ENCODE assay signal across 11 cellular contexts in genomic region chr6:98539669-98540207, GRCh38.
DNase-seq lines count a peak whose midpoint lies in the region; ATAC-seq and TF ChIP-seq lines count a peak whose summit lies in the region.
"Had no signal": no experiment of that assay in that cellular context is flagged by ENCODE, and none has a peak within 500 bp of the region (broad histone marks: within the 10 kb centered on the region; RNA-seq: fewer than 3 reads in every experiment).

No MANE protein-coding gene starts in this region.

- no peak overlapping the region for H3K4me3 Mint-ChIP-seq in activated CD8-positive, alpha-beta memory T cell treated with anti-CD3 and anti-CD28 coated beads, Interleukin-2, amount 10 ng/mL, durations not matched to agents 7 days and 5 days

- 0 out of 2 replicates have a peak, but pooled peaks have one; percentile 13 for TF ChIP-seq CTCF in LNCaP clone FGC (IDR thresholded peaks at IDR 0.05; ENCODE audit: control insufficient read depth, extremely low read depth, insufficient read depth)
- no peak for TF ChIP-seq CTCF in hepatocyte (IDR thresholded peaks at IDR 0.05; ENCODE audit: poor library complexity)

- no peaks in the 10 kb centered on the region for H3K79me2 ChIP-seq in hepatocyte

- H3K27me3 ChIP-seq in hepatocyte: no peaks in the 10 kb centered on the region

- H3K4me2 ChIP-seq in hepatocyte: no peak overlapping the region

- no peaks in the 10 kb centered on the region for H3K9me3 ChIP-seq in hepatocyte (ENCODE audit: low read depth)
- H3K9me3 ChIP-seq: thoracic aorta had no signal

- H3K4me1 ChIP-seq in hepatocyte (ENCODE audit: insufficient read depth): no peaks in the 10 kb centered on the region

- H3K4me1 Mint-ChIP-seq in activated CD8-positive, alpha-beta memory T cell treated with anti-CD3 and anti-CD28 coated beads, Interleukin-2, amount 10 ng/mL, durations not matched to agents 7 days and 5 days: no peaks in the 10 kb centered on the region

- 76% methylated on average over 3 of the region's 3 CpGs for WGBS in hepatocyte (ENCODE audit: low lambda C conversion rate, missing lambda C conversion rate)

- CTCF ChIA-PET in activated CD8-positive, alpha-beta memory T cell treated with anti-CD3 and anti-CD28 coated beads, Interleukin-2, amount 10 ng/mL, durations not matched to agents 7 days and 5 days (lab: Charles Lee): no interaction called here

- H2AFZ ChIP-seq in hepatocyte: no peak overlapping the region

- no peaks in the 10 kb centered on the region for H3K36me3 ChIP-seq in hepatocyte (replicated peaks; ENCODE audit: insufficient read depth, low read depth)
- H3K36me3 ChIP-seq: thoracic aorta had no signal

- no peak overlapping the region for H3K27ac Mint-ChIP-seq in activated CD8-positive, alpha-beta memory T cell treated with anti-CD3 and anti-CD28 coated beads, Interleukin-2, amount 10 ng/mL, durations not matched to agents 7 days and 5 days

- H3K27ac ChIP-seq in hepatocyte: no peak overlapping the region
- H3K27ac ChIP-seq: epithelial cell of prostate, thoracic aorta had no signal

- no peaks in the 10 kb centered on the region for H4K20me1 ChIP-seq in hepatocyte (ENCODE audit: insufficient read depth, poor library complexity, severe bottlenecking)

- H3K4me3 ChIP-seq in LNCaP clone FGC (ENCODE audit: low read depth, low read length) (no peak overlapping the region), hepatocyte (no peak overlapping the region)
- H3K4me3 ChIP-seq: thoracic aorta had no signal

- no peaks in the 10 kb centered on the region for H3K9me3 Mint-ChIP-seq in activated CD8-positive, alpha-beta memory T cell treated with anti-CD3 and anti-CD28 coated beads, Interleukin-2, amount 10 ng/mL, durations not matched to agents 7 days and 5 days (ENCODE audit: low read depth)

- no peaks in the 10 kb centered on the region for H3K36me3 Mint-ChIP-seq in activated CD8-positive, alpha-beta memory T cell treated with anti-CD3 and anti-CD28 coated beads, Interleukin-2, amount 10 ng/mL, durations not matched to agents 7 days and 5 days

- DNase-seq in LNCaP clone FGC (ENCODE audit: low read depth) (no peak), medulla oblongata (ENCODE audit: extremely low spot score) (peak; percentile 40), hepatocyte (ENCODE audit: low spot score) (no peak), Ammon's horn (ENCODE audit: low spot score) (no peak)
- DNase-seq in activated CD8-positive, alpha-beta memory T cell treated with anti-CD3 and anti-CD28 coated beads, Interleukin-2, amount 10 ng/mL, durations not matched to agents 7 days and 5 days: no peak
- no peak for DNase-seq in stimulated activated CD4-positive, alpha-beta T cell treated with anti-CD3 and anti-CD28 coated beads, Interleukin-12 subunit alpha, Interleukin-12 subunit beta, amount 100 ng/mL, for 4 hours
- DNase-seq: stimulated activated CD4-positive, alpha-beta T cell treated with anti-CD3 and anti-CD28 coated beads, Interleukin-2, amount 100 ng/mL, for 48 hours had no signal

- H3K27me3 Mint-ChIP-seq in activated CD8-positive, alpha-beta memory T cell treated with anti-CD3 and anti-CD28 coated beads, Interleukin-2, amount 10 ng/mL, durations not matched to agents 7 days and 5 days: no peaks in the 10 kb centered on the region

- no peaks in the 10 kb centered on the region for H3K9me2 ChIP-seq in hepatocyte (replicated peaks; ENCODE audit: insufficient read depth)

- ATAC-seq in GM18508 (IDR thresholded peaks at IDR 0.05; ENCODE audit: insufficient read depth, unreplicated experiment) (peak; percentile 82), GM21717 (IDR thresholded peaks at IDR 0.05; ENCODE audit: unreplicated experiment) (peak; percentile 76)
- ATAC-seq in activated CD8-positive, alpha-beta memory T cell treated with anti-CD3 and anti-CD28 coated beads, Interleukin-2, amount 10 ng/mL, durations not matched to agents 7 days and 5 days: no peak
